ENCODE assay signal across 10 cellular contexts in the genomic region with DNA sequence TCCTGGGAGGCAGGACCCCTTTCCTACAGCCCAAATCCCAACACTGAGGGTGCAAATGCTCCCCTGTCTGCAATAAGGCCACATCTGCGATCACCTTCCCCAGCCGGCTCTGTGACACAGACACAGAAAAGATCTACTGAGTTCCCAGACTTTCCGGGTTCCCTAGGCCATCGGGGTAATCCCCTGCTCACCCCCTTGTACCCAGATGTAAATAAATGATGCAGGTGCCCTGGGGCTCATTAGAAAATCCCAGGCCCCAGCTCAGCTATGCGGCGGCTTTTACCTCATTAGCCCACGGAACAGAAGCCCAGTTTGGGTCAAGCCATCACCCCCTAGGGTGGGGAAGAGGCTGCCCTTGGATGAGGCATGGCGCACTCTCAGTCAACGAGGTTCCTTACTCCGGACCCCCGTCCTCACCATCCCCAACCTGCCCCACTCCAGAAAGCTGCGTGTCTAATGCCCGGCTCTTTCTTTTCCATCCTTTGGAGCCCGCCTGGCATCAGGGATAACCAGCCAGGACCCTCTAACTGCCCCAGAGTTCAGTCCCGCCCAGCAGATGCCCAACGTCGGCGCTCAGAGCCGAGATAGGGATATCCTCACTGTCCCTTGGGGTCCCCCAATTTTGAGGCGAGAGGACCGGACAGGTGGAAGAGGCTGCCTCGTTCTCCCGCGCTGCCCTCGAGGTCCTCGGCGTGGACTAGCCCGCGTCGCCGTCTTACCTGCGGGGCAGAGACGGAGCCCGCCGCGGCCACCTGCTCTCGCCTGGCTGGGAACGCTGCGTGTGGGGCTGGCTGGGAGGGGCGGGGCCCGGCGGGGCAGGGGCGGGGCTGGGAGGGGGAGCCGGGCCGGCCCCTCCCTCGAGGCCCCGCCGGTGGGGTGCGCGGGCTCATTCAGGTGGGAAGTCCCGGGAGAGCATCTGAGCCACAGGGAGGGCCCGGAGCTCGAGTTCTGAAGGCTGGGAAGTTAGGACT. TPM values are rescaled to one million over a fixed set of nuclear protein-coding genes. Genes with fewer than 3 reads are reported as not detected.
DNase-seq lines count a peak whose midpoint lies in the region; ATAC-seq, FAIRE-seq and TF ChIP-seq lines count a peak whose summit lies in the region.
"Had no signal": no experiment of that assay in that cellular context is flagged by ENCODE, and none has a peak within 500 bp of the region (broad histone marks: within the 10 kb centered on the region; RNA-seq: fewer than 3 reads in every experiment).

A gene with protein sequence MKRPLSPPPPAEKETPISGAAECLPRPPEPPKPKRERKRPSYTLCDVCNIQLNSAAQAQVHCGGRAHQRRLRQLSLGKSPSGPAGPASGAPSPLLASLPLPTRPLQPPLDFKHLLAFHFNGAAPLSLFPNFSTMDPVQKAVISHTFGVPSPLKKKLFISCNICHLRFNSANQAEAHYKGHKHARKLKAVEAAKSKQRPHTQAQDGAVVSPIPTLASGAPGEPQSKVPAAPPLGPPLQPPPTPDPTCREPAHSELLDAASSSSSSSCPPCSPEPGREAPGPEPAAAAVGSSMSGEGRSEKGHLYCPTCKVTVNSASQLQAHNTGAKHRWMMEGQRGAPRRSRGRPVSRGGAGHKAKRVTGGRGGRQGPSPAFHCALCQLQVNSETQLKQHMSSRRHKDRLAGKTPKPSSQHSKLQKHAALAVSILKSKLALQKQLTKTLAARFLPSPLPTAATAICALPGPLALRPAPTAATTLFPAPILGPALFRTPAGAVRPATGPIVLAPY (minus strand): TSS at position 783 of the 971 bp plus-strand sequence. CDS start 35,417 bp downstream, outside the sequence.

- peak within 1 kb of the TSS; percentile 41 for H3K9ac ChIP-seq in SK-N-MC (ENCODE audit: insufficient read length)
- H3K9ac ChIP-seq in K562 (ENCODE audit: insufficient read depth in 1 of 2, low read depth in 2 of 2, low read length in 2 of 2), result peak within 1 kb of the TSS in 1 of 2 experiments; percentile 79; a peak in 2 of 4 replicates

- H3K36me3 ChIP-seq in SK-N-MC (ENCODE audit: insufficient read depth, low read length) (no peaks in the 10 kb centered on the region), K562 (ENCODE audit: control insufficient read depth, insufficient read depth, low read length) (no peaks in the 10 kb centered on the region), heart right ventricle (peaks cover 0 to 11% (median 0%) of the 10 kb centered on the region in 9 donors)

- no peaks in the 10 kb centered on the region for H3K9me1 ChIP-seq in K562 (ENCODE audit: control insufficient read depth, insufficient read depth, low read length)

- no peak for TF ChIP-seq RAD21 in K562 (CRISPR knock-in tag; conservative IDR thresholded peaks at IDR 0.05 in 1 of 2, IDR thresholded peaks at IDR 0.05 in 1 of 2)

- H4K20me1 ChIP-seq in K562 (replicated peaks; ENCODE audit: control insufficient read depth, insufficient read depth, low read length), result no peaks in the 10 kb centered on the region; the same call in 1 of the 2 replicates

- CTCF ChIA-PET in K562 (lab: Yijun Ruan, JAX; ENCODE audit: low intra/inter-chr PET ratio), result interaction anchor here (0.6 kb wide), 1 partner anchor 89 kb away, joined by 5 read pairs; no protein-coding TSS in a partner anchor

- DNase-seq in GM12891 (ENCODE audit: insufficient read length, low spot score) (peak; percentile 61), SK-N-MC (ENCODE audit: low read depth, low spot score) (no peak), K562 (ENCODE audit: extremely low read depth in 1 of 4, low spot score in 3 of 4) (peak in 3 of 4 experiments; percentile 52 to 87 (median 86)), retina (peak; percentile 51), AG20443 (ENCODE audit: low spot score) (no peak), SW480 (ENCODE audit: low spot score) (no peak), heart right ventricle (no peak)
- DNase-seq: PC-3 had no signal

- TF ChIP-seq CTCF in K562 (IDR thresholded peaks at IDR 0.05 in 2 of 3, conservative IDR thresholded peaks at IDR 0.05 in 1 of 3; ENCODE audit: insufficient read depth in 2 of 3, low read depth in 1 of 3, low read length in 3 of 3) (no peak), heart right ventricle (IDR thresholded peaks at IDR 0.05) (no peak)

- peak; percentile 31 for FAIRE-seq in GM12891 (lab: Jason Lieb, UNC)
- no peak for FAIRE-seq in K562 (lab: Jason Lieb, UNC)

- intact Hi-C loops in K562 (cut with micrococcal nuclease), result no loop called here
- intact Hi-C loops in heart right ventricle (cut with DNase I), result loop anchor here in 1 of 10 donors (5.0 kb wide), 2 partner anchors 36 to 136 kb away; no protein-coding TSS in a partner anchor

- H3K4me1 ChIP-seq in K562 (replicated peaks in 1 of 2; ENCODE audit: control insufficient read depth in 2 of 2, insufficient read depth in 2 of 2, low read length in 2 of 2) (peaks cover 11 to 27% of the 10 kb centered on the region in 2 experiments; a peak in 4 of 5 replicates), heart right ventricle (peaks cover 0 to 17% (median 10%) of the 10 kb centered on the region in 9 donors)

- H3K27me3 ChIP-seq in K562 (ENCODE audit: control insufficient read depth in 2 of 2, insufficient read depth in 2 of 2, low read length in 2 of 2) (peaks cover 0 to 12% of the 10 kb centered on the region in 2 experiments; a peak in 3 of 5 replicates), heart right ventricle (peaks cover 5 to 36% (median 32%) of the 10 kb centered on the region in 7 donors)

- H2AFZ ChIP-seq in K562 (ENCODE audit: low read depth, low read length), result peak within 1 kb of the TSS; percentile 63; the same call in 1 of the 2 replicates

- no peak within 1 kb of the TSS for H3K4me2 ChIP-seq in K562 (ENCODE audit: insufficient read depth, low read length)

- in situ Hi-C loops in K562 (cut with MboI), result no loop called here

- H3K4me3 ChIP-seq in SK-N-MC, result peak within 1 kb of the TSS; percentile 78
- H3K4me3 ChIP-seq in K562, result no peak within 1 kb of the TSS
- peak within 1 kb of the TSS in 1 of 10 donors; percentile 5 for H3K4me3 ChIP-seq in heart right ventricle

- TF ChIP-seq EP300 in K562 (IDR thresholded peaks at IDR 0.05; ENCODE audit: low read length), result no peak

- TF ChIP-seq POLR2A in GM12891 (IDR thresholded peaks at IDR 0.05; ENCODE audit: low read depth, low read length) (no peak), K562 (conservative IDR thresholded peaks at IDR 0.05) (no peak)

- no peaks in the 10 kb centered on the region for H3K9me3 ChIP-seq in SK-N-MC (ENCODE audit: low read depth, low read length)
- no peaks in the 10 kb centered on the region for H3K9me3 ChIP-seq in K562 (replicated peaks; ENCODE audit: control insufficient read depth, insufficient read depth, low read depth, low read length)
- H3K9me3 ChIP-seq in heart right ventricle, result no peaks in the 10 kb centered on the region

- 27% methylated on average over 35 of the region's 53 CpGs for WGBS in K562 (ENCODE audit: insufficient coverage, low coverage, missing lambda C conversion rate)
- 10% methylated on average over 47 to 53 of the region's 53 CpGs for WGBS in heart right ventricle, 2 donors

- H3K27ac ChIP-seq in SK-N-MC (no peak within 1 kb of the TSS), K562 (ENCODE audit: extremely low read depth, low read depth, low read length) (no peak within 1 kb of the TSS), heart right ventricle (no peak within 1 kb of the TSS)
- H3K27ac ChIP-seq: epithelial cell of prostate had no signal

- H3K79me2 ChIP-seq in K562 (ENCODE audit: control insufficient read depth, insufficient read depth, low read length), result no peaks in the 10 kb centered on the region

- no TSS peak for BruUV-seq in K562 (replicated peaks; lab: Mats Ljungman, UMichigan)

- POLR2A ChIA-PET in K562 (lab: Yijun Ruan, JAX), result interaction anchor here (0.7 to 0.8 kb wide), 1 partner anchor 11 kb away, joined by 3 to 4 read pairs; no protein-coding TSS in a partner anchor

- peak; percentile 50 for ATAC-seq in K562
- no peak for ATAC-seq in HG03354 (IDR thresholded peaks at IDR 0.05; ENCODE audit: poor library complexity, severe bottlenecking, unreplicated experiment)
- no peak for ATAC-seq in heart right ventricle
- ATAC-seq: PC-3 had no signal

TF ChIP-seq in GM12891, 5 proteins besides CTCF, POLR2A, EP300 and RAD21:
- TF ChIP-seq TAF1 (IDR thresholded peaks at IDR 0.05; ENCODE audit: low read depth, low read length) (no peak), POLR2AphosphoS5 (IDR thresholded peaks at IDR 0.05; ENCODE audit: low read depth, low read length) (no peak), PAX5 (IDR thresholded peaks at IDR 0.05; ENCODE audit: insufficient read depth, low read length, severe bottlenecking) (no peak), SPI1 (IDR thresholded peaks at IDR 0.05; ENCODE audit: low read depth, low read length) (no peak), POU2F2 (IDR thresholded peaks at IDR 0.05; ENCODE audit: low read depth, low read length) (no peak)

TF ChIP-seq in K562, 482 proteins besides CTCF, POLR2A, EP300 and RAD21 (continues in another document):
- TF ChIP-seq ZNF695 (CRISPR knock-in tag; IDR thresholded peaks at IDR 0.05) (no peak), L3MBTL2 (IDR thresholded peaks at IDR 0.05) (peak; percentile 51)

RNA-seq across cellular contexts. Expression of the gene that starts here (rescaled TPM):
- 1.1 TPM for polyA plus RNA-seq in GM12891 (2012; ENCODE audit: low read depth, missing spikeins)
- total RNA-seq in K562 (2011; cell fraction: chromatin; rRNA removed; ENCODE audit: low replicate concordance), result 0.44 and 0.86 TPM in 2 replicates
- 0.79 and 0.83 TPM in 2 replicates for total RNA-seq in K562 (2011; cell fraction: nucleolus; rRNA removed)
- 0.73 and 1.5 TPM in 2 replicates for total RNA-seq in K562 (2011; cell fraction: nucleoplasm; rRNA removed)
- total RNA-seq in K562 (2014; rRNA removed) (0.20 TPM in 1 of 2 replicates, not detected in the other), K562 (2014; rRNA removed; fragmentation: Illumina TruSeq; extraction: Trizol) (0.16 and 0.25 TPM in 2 replicates), K562 (2015; rRNA removed; fragmentation: Illumina TruSeq; extraction: Trizol) (0.08 and 0.11 TPM in 2 replicates), K562 (2021) (0.22 and 0.34 TPM in 2 replicates), heart right ventricle (under 1 TPM in 9 of 10 donors, not detected in 1; 0.16 to 0.56 (median 0.24) TPM)
- polyA plus RNA-seq in K562 (2011; rRNA removed) (0.35 and 0.42 TPM in 2 replicates), K562 (2014; fragmentation: Illumina TruSeq; extraction: Trizol) (0.28 and 0.29 TPM in 2 replicates), K562 (2014; fragmentation: Nextera tagmentation; extraction: Ambion mirVana) (under 1 TPM; 0.03 to 0.04 TPM), K562 (2014; rRNA removed) (0.15 and 0.74 TPM in 2 replicates), heart right ventricle (under 1 TPM; 0.09 to 0.29 TPM)
- polyA plus RNA-seq in K562 (2011; cell fraction: cytosol; rRNA removed), result 0.48 and 0.63 TPM in 2 replicates
- polyA plus RNA-seq in K562 (2011; cell fraction: nucleus; rRNA removed), result 0.80 and 0.84 TPM in 2 replicates
- polyA plus RNA-seq in K562 (2012), result 0.25 and 1.9 TPM in 2 replicates
- 0.11 and 0.18 TPM in 2 replicates for polyA minus RNA-seq in K562 (2011; rRNA and poly(A)+ RNA removed)
- not detected in 2 replicates for polyA minus RNA-seq in K562 (2011; cell fraction: cytosol; rRNA and poly(A)+ RNA removed)
- not detected in 2 replicates for polyA minus RNA-seq in K562 (2011; cell fraction: nucleus; rRNA and poly(A)+ RNA removed)

Comparison
In these comparisons a context has a peak if more than half of its experiments do, and no peak if none do; other contexts are left out.
1. DNase-seq: peak in GM12891 (single experiment), K562 (3 of 4) and retina (single experiment); none in SK-N-MC (single experiment), AG20443 (single experiment), SW480 (single experiment) and heart right ventricle (0 of 2).